8 cellular contexts compared by ENCODE assay signal in the genomic region with DNA sequence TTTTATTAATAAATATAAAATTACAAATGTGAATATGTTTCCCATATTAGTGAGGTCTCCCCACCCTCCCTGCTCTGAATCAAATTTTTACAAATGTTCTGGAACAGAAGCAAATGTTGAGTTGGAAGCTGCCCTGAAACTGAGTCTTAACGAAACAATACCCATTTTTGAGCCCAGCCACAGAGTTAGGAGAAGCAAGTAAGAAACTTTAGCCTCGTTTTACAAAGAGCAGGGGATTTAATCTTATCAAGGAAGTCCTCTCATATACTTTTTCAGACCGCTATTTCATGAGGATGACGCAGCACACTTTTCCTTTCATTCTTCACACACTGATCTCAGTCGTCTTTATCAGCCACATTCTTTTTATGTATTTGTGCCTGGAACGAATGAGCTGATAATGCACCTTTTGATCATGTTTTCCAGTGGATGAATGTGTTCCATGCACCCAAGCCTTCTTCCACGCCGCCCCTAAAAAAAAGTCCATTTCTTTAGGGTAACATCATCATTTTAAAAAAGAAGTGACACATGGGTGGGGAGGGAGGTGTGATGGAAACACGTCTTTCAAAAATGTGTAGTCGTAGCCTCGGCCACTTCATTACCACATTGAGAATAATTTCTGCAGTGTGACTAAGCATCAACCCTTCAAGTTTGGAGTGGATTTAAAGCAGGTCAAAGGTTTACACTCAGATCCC. TPM values are rescaled to one million over a fixed set of nuclear protein-coding genes. Genes with fewer than 3 reads are reported as not detected.
DNase-seq lines count a peak whose midpoint lies in the region; ATAC-seq lines count a peak whose summit lies in the region.

No MANE protein-coding gene starts in this region.

- DNase-seq in activated T-cell treated with anti-CD3 and anti-CD28 coated beads for 24 hours (ENCODE audit: low read depth): peak; percentile 35
- peak; percentile 62 to 67 (median 67) for DNase-seq in immature natural killer cell
- DNase-seq in stimulated activated naive CD8-positive, alpha-beta T cell treated with anti-CD3 and anti-CD28 coated beads, Interleukin-15, Interleukin-2, amounts not matched to agents 100 U/mL and 50 U/mL, for 24 hours: peak; percentile 34
- DNase-seq in SKM-1 treated with dmso at 0.1 percent for 144 hours (lab: John Stamatoyannopoulos, UW; ENCODE audit: unreplicated experiment): no peak
- DNase-seq in neuronal stem cell (ENCODE audit: low spot score): no peak
- no peak for DNase-seq in NCI-H1694 (lab: John Stamatoyannopoulos, UW)

- H4K8ac ChIP-seq in neuronal stem cell (ENCODE audit: low read depth, low read length): no peak overlapping the region

- no peak overlapping the region for H2BK12ac ChIP-seq in neuronal stem cell (ENCODE audit: low read length)

- H3K18ac ChIP-seq in neuronal stem cell (ENCODE audit: low read length): no peak overlapping the region

- H3K36me3 Mint-ChIP-seq in immature natural killer cell: no peaks in the 10 kb centered on the region

- H3K27ac ChIP-seq in neuronal stem cell (replicated peaks; ENCODE audit: low read length): no peak overlapping the region

- no peak overlapping the region for H3K4me3 ChIP-seq in neuronal stem cell (ENCODE audit: low read length in 2 of 2)

- H3K36me3 ChIP-seq in neuronal stem cell (replicated peaks in 1 of 2; ENCODE audit: control insufficient read depth in 2 of 2, insufficient read depth in 2 of 2, low read length in 2 of 2): no peaks in the 10 kb centered on the region

- no peak overlapping the region for H2BK5ac ChIP-seq in neuronal stem cell (ENCODE audit: low read length)

- ATAC-seq in GM19023 (IDR thresholded peaks at IDR 0.05; ENCODE audit: unreplicated experiment): peak; percentile 60
- peak; percentile 52 for ATAC-seq in HG03159 (IDR thresholded peaks at IDR 0.05; ENCODE audit: unreplicated experiment)
- peak; percentile 93 for ATAC-seq in stimulated activated naive CD8-positive, alpha-beta T cell treated with anti-CD3 and anti-CD28 coated beads, Interleukin-15, Interleukin-2, amounts not matched to agents 100 U/mL and 50 U/mL, for 24 hours

- peaks cover 20 to 24% of the 10 kb centered on the region in 2 donors for H3K4me1 Mint-ChIP-seq in immature natural killer cell

- no peaks in the 10 kb centered on the region for H3K79me1 ChIP-seq in neuronal stem cell (ENCODE audit: low read depth, low read length)

- H2AFZ ChIP-seq in neuronal stem cell (ENCODE audit: low read length): no peak overlapping the region

- H3K4me2 ChIP-seq in neuronal stem cell (ENCODE audit: insufficient read depth, low read length, poor library complexity, severe bottlenecking): no peak overlapping the region

- H3K9me3 ChIP-seq in neuronal stem cell (replicated peaks in 1 of 2; ENCODE audit: control insufficient read depth in 2 of 2, insufficient read depth in 1 of 2, low read depth in 1 of 2, low read length in 2 of 2): no peaks in the 10 kb centered on the region

- peaks cover 0 to 10% (median 8%) of the 10 kb centered on the region in 3 donors for H3K27me3 Mint-ChIP-seq in immature natural killer cell (ENCODE audit: low read depth in 3 of 3)

- H3K27me3 ChIP-seq in neuronal stem cell (ENCODE audit: control insufficient read depth in 3 of 3, insufficient read depth in 3 of 3, low read depth in 1 of 3, low read length in 3 of 3): no peaks in the 10 kb centered on the region

- H3K4me1 ChIP-seq in neuronal stem cell (ENCODE audit: control insufficient read depth in 2 of 2, insufficient read depth in 1 of 2, low read depth in 1 of 2, low read length in 2 of 2): no peaks in the 10 kb centered on the region

- peak overlapping the region; percentile 56 to 93 (median 89) for H3K27ac Mint-ChIP-seq in immature natural killer cell

- H3K4ac ChIP-seq in neuronal stem cell (ENCODE audit: low read length): no peak overlapping the region

- peak overlapping the region; percentile 61 to 80 (median 72) for H3K4me3 Mint-ChIP-seq in immature natural killer cell

- no peaks in the 10 kb centered on the region for H3K9me3 Mint-ChIP-seq in immature natural killer cell

- no peak overlapping the region for H2AK5ac ChIP-seq in neuronal stem cell (ENCODE audit: low read depth, low read length)

- H2BK120ac ChIP-seq in neuronal stem cell (ENCODE audit: low read depth, low read length): no peak overlapping the region

- no CpG with 5 or more reads among the region's 11 CpGs for WGBS in neuronal stem cell (ENCODE audit: extremely low coverage in 2 of 2, insufficient read length in 2 of 2, insufficient replicate concordance in 1 of 2), 2 donors

- no peak overlapping the region for H3K23ac ChIP-seq in neuronal stem cell (ENCODE audit: low read depth, low read length, poor library complexity)

- no peak overlapping the region for H3K14ac ChIP-seq in neuronal stem cell (ENCODE audit: low read length)

- H2BK15ac ChIP-seq in neuronal stem cell (ENCODE audit: low read length): no peak overlapping the region

- H3K9ac ChIP-seq in neuronal stem cell (ENCODE audit: low read depth, low read length, poor library complexity): no peak overlapping the region

- H4K91ac ChIP-seq in neuronal stem cell (ENCODE audit: low read depth, low read length, poor library complexity): no peak overlapping the region

RNA-seq across cellular contexts. Expression of a gene that starts 48.1 kb away (rescaled TPM):
- 10 to 100 TPM in 2 of 3 donors, 1 to 10 TPM in 1; 9.8 to 11.1 (median 10.4) TPM for polyA plus RNA-seq in immature natural killer cell
- 19.8 TPM for polyA plus RNA-seq in neuronal stem cell (2013, experiment 1 of 2)
- polyA plus RNA-seq in neuronal stem cell (2013, experiment 2 of 2): 20.7 TPM

Comparison
In these comparisons a context has a peak if more than half of its experiments do, and no peak if none do; other contexts are left out.
1. DNase-seq: peak in activated T-cell treated with anti-CD3 and anti-CD28 coated beads for 24 hours (single experiment), immature natural killer cell (3 of 3) and stimulated activated naive CD8-positive, alpha-beta T cell treated with anti-CD3 and anti-CD28 coated beads, Interleukin-15, Interleukin-2, amounts not matched to agents 100 U/mL and 50 U/mL, for 24 hours (single experiment); none in SKM-1 treated with dmso at 0.1 percent for 144 hours (single experiment), neuronal stem cell (single experiment) and NCI-H1694 (single experiment).
2. Peak in every context shown above with its lines, with median percentiles within 50 percentile points of each other: ATAC-seq.